In the genomic region with DNA sequence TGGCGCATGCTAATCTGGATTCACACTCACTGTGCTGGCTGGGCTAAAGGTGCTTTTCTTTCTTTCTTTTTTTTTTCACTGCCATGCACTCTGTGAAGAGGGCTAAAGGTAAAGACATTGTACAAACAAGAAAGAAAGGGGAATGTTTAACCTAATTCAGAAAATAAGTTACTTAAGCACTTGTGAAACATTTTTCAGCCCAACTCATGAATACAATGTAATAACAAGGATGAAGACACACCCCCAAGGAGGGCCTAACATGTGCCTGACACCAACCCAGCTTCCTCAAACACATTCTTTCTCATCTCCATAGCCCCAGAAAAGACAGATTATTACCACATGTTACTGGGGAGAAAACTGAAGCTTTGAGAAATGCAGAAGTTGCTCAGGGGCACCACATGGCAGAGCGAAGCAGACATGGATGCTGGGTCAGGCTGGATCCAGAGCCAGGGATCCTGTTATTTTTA, we compare ENCODE assay signal across 9 cellular contexts. TPM values are rescaled to one million over a fixed set of nuclear protein-coding genes. Genes with fewer than 3 reads are reported as not detected.
DNase-seq lines count a peak whose midpoint lies in the region; ATAC-seq and TF ChIP-seq lines count a peak whose summit lies in the region.
"Had no signal": no experiment of that assay in that cellular context is flagged by ENCODE, and none has a peak within 500 bp of the region (broad histone marks: within the 10 kb centered on the region; RNA-seq: fewer than 3 reads in every experiment).

No MANE protein-coding gene starts in this region.

- no peak for DNase-seq in activated naive CD4-positive, alpha-beta T cell treated with anti-CD3 and anti-CD28 coated beads for 36 hours
- DNase-seq in activated naive CD4-positive, alpha-beta T cell treated with anti-CD3 and anti-CD28 coated beads, Interleukin-2, amount 10 ng/mL, durations not matched to agents 7 days and 5 days: no peak
- DNase-seq in activated CD8-positive, alpha-beta T cell treated with anti-CD3 and anti-CD28 coated beads, Interleukin-2, amount 10 ng/mL, durations not matched to agents 7 days and 5 days: no peak
- DNase-seq in left lobe of liver (ENCODE audit: low spot score) (peak; percentile 43), type B pancreatic cell (ENCODE audit: extremely low spot score, unreplicated experiment) (no peak), hippocampal formation (lab: John Stamatoyannopoulos, UW) (no peak), HUDEP-2 (lab: John Stamatoyannopoulos, UW; ENCODE audit: unreplicated experiment in 76 of 76) (no peak)

- no peak for TF ChIP-seq CTCF in type B pancreatic cell (conservative IDR thresholded peaks at IDR 0.05)

- H3K27me3 Mint-ChIP-seq in activated naive CD4-positive, alpha-beta T cell treated with anti-CD3 and anti-CD28 coated beads for 36 hours (ENCODE audit: low read depth): no peaks in the 10 kb centered on the region
- no peaks in the 10 kb centered on the region for H3K27me3 Mint-ChIP-seq in activated naive CD4-positive, alpha-beta T cell treated with anti-CD3 and anti-CD28 coated beads, Interleukin-2, amount 10 ng/mL, durations not matched to agents 7 days and 5 days
- no peaks in the 10 kb centered on the region for H3K27me3 Mint-ChIP-seq in activated CD8-positive, alpha-beta T cell treated with anti-CD3 and anti-CD28 coated beads, Interleukin-2, amount 10 ng/mL, durations not matched to agents 7 days and 5 days (ENCODE audit: low read depth)
- H3K27me3 Mint-ChIP-seq in type B pancreatic cell: no peaks in the 10 kb centered on the region

- no peaks in the 10 kb centered on the region for H3K9me3 Mint-ChIP-seq in activated naive CD4-positive, alpha-beta T cell treated with anti-CD3 and anti-CD28 coated beads for 36 hours
- no peaks in the 10 kb centered on the region for H3K9me3 Mint-ChIP-seq in activated naive CD4-positive, alpha-beta T cell treated with anti-CD3 and anti-CD28 coated beads, Interleukin-2, amount 10 ng/mL, durations not matched to agents 7 days and 5 days
- no peaks in the 10 kb centered on the region for H3K9me3 Mint-ChIP-seq in activated CD8-positive, alpha-beta T cell treated with anti-CD3 and anti-CD28 coated beads, Interleukin-2, amount 10 ng/mL, durations not matched to agents 7 days and 5 days (ENCODE audit: insufficient read depth)
- H3K9me3 Mint-ChIP-seq in type B pancreatic cell: no peaks in the 10 kb centered on the region

- POLR2A ChIA-PET in activated CD8-positive, alpha-beta T cell treated with anti-CD3 and anti-CD28 coated beads, Interleukin-2, amount 10 ng/mL, durations not matched to agents 7 days and 5 days (lab: Charles Lee): no interaction called here

- H3K27ac Mint-ChIP-seq in activated naive CD4-positive, alpha-beta T cell treated with anti-CD3 and anti-CD28 coated beads for 36 hours: peak overlapping the region; percentile 11
- no peak overlapping the region for H3K27ac Mint-ChIP-seq in activated naive CD4-positive, alpha-beta T cell treated with anti-CD3 and anti-CD28 coated beads, Interleukin-2, amount 10 ng/mL, durations not matched to agents 7 days and 5 days
- peak overlapping the region; percentile 36 for H3K27ac Mint-ChIP-seq in activated CD8-positive, alpha-beta T cell treated with anti-CD3 and anti-CD28 coated beads, Interleukin-2, amount 10 ng/mL, durations not matched to agents 7 days and 5 days
- H3K27ac Mint-ChIP-seq in type B pancreatic cell: peak overlapping the region; percentile 61

- peak; percentile 2 for ATAC-seq in activated CD8-positive, alpha-beta T cell treated with anti-CD3 and anti-CD28 coated beads, Interleukin-2, amount 10 ng/mL, durations not matched to agents 7 days and 5 days
- peak; percentile 45 for ATAC-seq in left lobe of liver
- no peak for ATAC-seq in GM19035 (IDR thresholded peaks at IDR 0.05; ENCODE audit: unreplicated experiment)

- peaks cover 59% of the 10 kb centered on the region for H3K4me1 Mint-ChIP-seq in activated naive CD4-positive, alpha-beta T cell treated with anti-CD3 and anti-CD28 coated beads for 36 hours (ENCODE audit: low read depth)
- peaks cover 57% of the 10 kb centered on the region for H3K4me1 Mint-ChIP-seq in activated naive CD4-positive, alpha-beta T cell treated with anti-CD3 and anti-CD28 coated beads, Interleukin-2, amount 10 ng/mL, durations not matched to agents 7 days and 5 days
- peaks cover 57% of the 10 kb centered on the region for H3K4me1 Mint-ChIP-seq in activated CD8-positive, alpha-beta T cell treated with anti-CD3 and anti-CD28 coated beads, Interleukin-2, amount 10 ng/mL, durations not matched to agents 7 days and 5 days (ENCODE audit: low read depth)
- H3K4me1 Mint-ChIP-seq in type B pancreatic cell (ENCODE audit: unreplicated experiment): peaks cover 57% of the 10 kb centered on the region

- H3K4me3 Mint-ChIP-seq in activated naive CD4-positive, alpha-beta T cell treated with anti-CD3 and anti-CD28 coated beads for 36 hours: no peak overlapping the region
- no peak overlapping the region for H3K4me3 Mint-ChIP-seq in activated naive CD4-positive, alpha-beta T cell treated with anti-CD3 and anti-CD28 coated beads, Interleukin-2, amount 10 ng/mL, durations not matched to agents 7 days and 5 days
- H3K4me3 Mint-ChIP-seq in activated CD8-positive, alpha-beta T cell treated with anti-CD3 and anti-CD28 coated beads, Interleukin-2, amount 10 ng/mL, durations not matched to agents 7 days and 5 days: no peak overlapping the region
- peak overlapping the region; percentile 37 for H3K4me3 Mint-ChIP-seq in type B pancreatic cell

- CTCF ChIA-PET in activated naive CD4-positive, alpha-beta T cell treated with anti-CD3 and anti-CD28 coated beads for 36 hours (lab: Charles Lee): no interaction called here
- CTCF ChIA-PET in activated naive CD4-positive, alpha-beta T cell treated with anti-CD3 and anti-CD28 coated beads, Interleukin-2, amount 10 ng/mL, durations not matched to agents 7 days and 5 days (lab: Charles Lee): interaction anchor here (0.6 to 3.2 kb wide), 3 partner anchors 12 to 44 kb away, joined by 3 to 19 read pairs (median 4); no protein-coding TSS in a partner anchor
- CTCF ChIA-PET in activated CD8-positive, alpha-beta T cell treated with anti-CD3 and anti-CD28 coated beads, Interleukin-2, amount 10 ng/mL, durations not matched to agents 7 days and 5 days (lab: Charles Lee): interaction anchor here (0.7 to 3.3 kb wide), 4 partner anchors 10 to 143 kb away, joined by 3 to 17 read pairs (median 4); no protein-coding TSS in a partner anchor

- peaks cover 3% of the 10 kb centered on the region for H3K36me3 Mint-ChIP-seq in activated naive CD4-positive, alpha-beta T cell treated with anti-CD3 and anti-CD28 coated beads for 36 hours (ENCODE audit: low read depth)
- peaks cover 20% of the 10 kb centered on the region for H3K36me3 Mint-ChIP-seq in activated naive CD4-positive, alpha-beta T cell treated with anti-CD3 and anti-CD28 coated beads, Interleukin-2, amount 10 ng/mL, durations not matched to agents 7 days and 5 days
- H3K36me3 Mint-ChIP-seq in activated CD8-positive, alpha-beta T cell treated with anti-CD3 and anti-CD28 coated beads, Interleukin-2, amount 10 ng/mL, durations not matched to agents 7 days and 5 days (ENCODE audit: low read depth): peaks cover 17% of the 10 kb centered on the region
- H3K36me3 Mint-ChIP-seq in type B pancreatic cell: peaks cover 2% of the 10 kb centered on the region

- intact Hi-C loops in activated naive CD4-positive, alpha-beta T cell treated with anti-CD3 and anti-CD28 coated beads for 36 hours (cut with micrococcal nuclease): loop anchor here (5.0 to 10.0 kb wide), 4 partner anchors 39 to 1003 kb away; a partner anchor contains a TSS

RNA-seq across cellular contexts. Expression of a gene that starts 5.7 kb away (rescaled TPM):
- total RNA-seq in activated naive CD4-positive, alpha-beta T cell treated with anti-CD3 and anti-CD28 coated beads for 36 hours: 1 to 10 TPM; 7.7 to 9.7 TPM
- total RNA-seq in activated CD8-positive, alpha-beta T cell treated with anti-CD3 and anti-CD28 coated beads, Interleukin-2, amount 10 ng/mL, durations not matched to agents 7 days and 5 days: 10 to 100 TPM; 26.5 to 29.9 TPM
- total RNA-seq in left lobe of liver: 36.4 TPM
- 13.1 and 28.4 TPM in 2 replicates for total RNA-seq in type B pancreatic cell (ENCODE audit: low replicate concordance)

RNA-seq across cellular contexts. Expression of a gene that starts 56.8 kb away (rescaled TPM):
- total RNA-seq in activated naive CD4-positive, alpha-beta T cell treated with anti-CD3 and anti-CD28 coated beads for 36 hours: under 1 TPM in 1 of 2 experiments, not detected in 1; 0.57 TPM
- 1 to 10 TPM; 1.5 TPM for total RNA-seq in activated CD8-positive, alpha-beta T cell treated with anti-CD3 and anti-CD28 coated beads, Interleukin-2, amount 10 ng/mL, durations not matched to agents 7 days and 5 days
- total RNA-seq in left lobe of liver (0.38 TPM), type B pancreatic cell (ENCODE audit: low replicate concordance) (1.8 TPM in 1 of 2 replicates, not detected in the other)
- total RNA-seq: MCF 10A had no signal
